ENCODE assay signal across 1 cellular context in the genomic region with DNA sequence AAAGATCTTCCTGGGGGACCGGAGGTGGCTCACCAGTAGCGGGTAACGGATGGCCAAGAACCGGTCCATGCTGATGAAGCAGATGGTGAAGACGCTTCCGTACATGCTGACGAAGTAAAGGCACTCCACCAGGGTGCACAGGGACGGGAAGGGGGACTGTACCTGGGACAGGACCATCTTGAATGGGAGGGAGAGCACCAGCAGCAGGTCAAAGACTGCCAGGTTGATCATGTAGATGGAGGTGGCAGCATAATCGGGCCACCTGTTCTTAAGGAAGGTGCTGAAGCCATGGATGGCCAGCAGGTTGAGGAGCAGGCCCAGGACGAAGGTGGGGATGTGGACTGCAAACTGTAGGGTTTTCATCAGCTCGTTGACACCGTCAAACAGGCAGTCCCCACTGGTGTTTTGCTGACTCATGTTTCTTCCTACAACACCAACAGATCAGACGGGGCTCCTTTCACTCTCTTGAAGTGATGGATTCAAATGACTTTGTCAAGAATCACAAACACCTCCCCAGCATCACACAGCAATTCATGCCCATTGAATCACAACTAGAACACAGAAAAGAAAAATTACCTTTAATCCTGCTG.
A peak's percentile ranks its signal among the peaks of the same experiment; 100 is the strongest.
TF ChIP-seq lines count a peak whose summit lies in the region.

No MANE protein-coding gene starts in this region.

TF ChIP-seq in HepG2, 621 proteins besides CTCF, POLR2A, EP300 and RAD21:
- TF ChIP-seq HOXA9 (CRISPR knock-in tag; IDR thresholded peaks at IDR 0.05; ENCODE audit: borderline replicate concordance) (no peak), MAFF (IDR thresholded peaks at IDR 0.05; ENCODE audit: low read depth, low read length) (peak; percentile 94), ZNF574 (CRISPR knock-in tag; IDR thresholded peaks at IDR 0.05) (no peak), RFX3 (CRISPR knock-in tag; IDR thresholded peaks at IDR 0.05) (no peak), IRF2 (CRISPR knock-in tag; IDR thresholded peaks at IDR 0.05) (no peak), MAFK (conservative IDR thresholded peaks at IDR 0.05 in 1 of 2, IDR thresholded peaks at IDR 0.05 in 1 of 2; ENCODE audit: low read length in 2 of 2) (peak; percentile 94 to 97), NFE2L2 (IDR thresholded peaks at IDR 0.05; ENCODE audit: low read length) (peak; percentile 83), GABPA (IDR thresholded peaks at IDR 0.05; ENCODE audit: low read depth, low read length) (0 out of 2 replicates have a peak, but pooled peaks have one; percentile 11), GABPA (CRISPR knock-in tag; IDR thresholded peaks at IDR 0.05; ENCODE audit: low read depth) (no peak), SMC3 (IDR thresholded peaks at IDR 0.05; ENCODE audit: low read length) (no peak)
- TF ChIP-seq, protein P1, sequence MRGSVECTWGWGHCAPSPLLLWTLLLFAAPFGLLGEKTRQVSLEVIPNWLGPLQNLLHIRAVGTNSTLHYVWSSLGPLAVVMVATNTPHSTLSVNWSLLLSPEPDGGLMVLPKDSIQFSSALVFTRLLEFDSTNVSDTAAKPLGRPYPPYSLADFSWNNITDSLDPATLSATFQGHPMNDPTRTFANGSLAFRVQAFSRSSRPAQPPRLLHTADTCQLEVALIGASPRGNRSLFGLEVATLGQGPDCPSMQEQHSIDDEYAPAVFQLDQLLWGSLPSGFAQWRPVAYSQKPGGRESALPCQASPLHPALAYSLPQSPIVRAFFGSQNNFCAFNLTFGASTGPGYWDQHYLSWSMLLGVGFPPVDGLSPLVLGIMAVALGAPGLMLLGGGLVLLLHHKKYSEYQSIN (CRISPR knock-in tag; IDR thresholded peaks at IDR 0.05; ENCODE audit: borderline replicate concordance) = no peak
